ENCODE assay signal across 2 cellular contexts in genomic region chr5:134905246-134905996, GRCh38.
TF ChIP-seq lines count a peak whose summit lies in the region.

No MANE protein-coding gene starts in this region.

TF ChIP-seq in GM23338, 12 proteins besides CTCF, POLR2A, EP300 and RAD21:
- TF ChIP-seq CREB1 (CRISPR knock-in tag; IDR thresholded peaks at IDR 0.05; ENCODE audit: low read depth) (no peak), STAT1 (IDR thresholded peaks at IDR 0.05; ENCODE audit: unreplicated experiment) (no peak), EZH2phosphoT487 (IDR thresholded peaks at IDR 0.05; ENCODE audit: unreplicated experiment) (no peak), EZH2 (IDR thresholded peaks at IDR 0.05; ENCODE audit: low read depth, unreplicated experiment) (no peak)

TF ChIP-seq in SK-N-SH, 30 proteins besides CTCF, POLR2A, EP300 and RAD21:
- TF ChIP-seq SMC3 (IDR thresholded peaks at IDR 0.05; ENCODE audit: low read depth, low read length): peak; percentile 38
- peak; percentile 82; the same call in 1 of the 2 replicates for TF ChIP-seq FOXM1 (IDR thresholded peaks at IDR 0.05; ENCODE audit: low read depth)
- 0 out of 2 replicates have a peak, but pooled peaks have one; percentile 37 for TF ChIP-seq MAX (IDR thresholded peaks at IDR 0.05; ENCODE audit: low read depth)
- no peak for TF ChIP-seq NRF1 (IDR thresholded peaks at IDR 0.05; ENCODE audit: low read depth, low read length)
- TF ChIP-seq GABPA (IDR thresholded peaks at IDR 0.05; ENCODE audit: low read depth): peak; percentile 52
